Comparison of ENCODE assay signal across 8 cellular contexts in genomic region chr1:222051306-222051705, GRCh38.
A peak's percentile ranks its signal among the peaks of the same experiment; 100 is the strongest.
DNase-seq lines count a peak whose midpoint lies in the region; ATAC-seq and TF ChIP-seq lines count a peak whose summit lies in the region.
"Not testable (repeated sequence)": the region's sequence is repeated elsewhere in the genome, so short reads cannot be mapped to it uniquely, and the experiment has no call there.

No MANE protein-coding gene starts in this region.

- no CpG with 5 or more reads among the region's 1 CpG for WGBS in mesenchymal stem cell

- not testable (repeated sequence) for H3K14ac ChIP-seq in mesenchymal stem cell (ENCODE audit: low read length in 2 of 2)

- H2BK15ac ChIP-seq in mesenchymal stem cell (ENCODE audit: low read depth, poor library complexity, severe bottlenecking) = peak overlapping the region; percentile 41

- not testable (repeated sequence) for H3K27me3 ChIP-seq in mesenchymal stem cell (ENCODE audit: control insufficient read depth in 1 of 2, insufficient read depth in 1 of 2, low read length in 2 of 2)

- H3K36me3 ChIP-seq in mesenchymal stem cell (ENCODE audit: control insufficient read depth in 1 of 2, insufficient read depth in 2 of 2, low read depth in 1 of 2, low read length in 2 of 2) = peaks cover 0 to 25% of the 10 kb centered on the region in 2 experiments

- H3K27ac Mint-ChIP-seq in activated CD4-positive, alpha-beta T cell treated with anti-CD3 and anti-CD28 coated beads for 36 hours; activated naive CD4-positive, alpha-beta T cell treated with anti-CD3 and anti-CD28 coated beads for 36 hours; stimulated activated memory B cell treated with anti-CD40 and anti-IgM and Interleukin-4, amounts not matched to agents 10 μg/mL and 1 μg/mL and 100 μg/mL, for 72 hours: not testable (repeated sequence)

- peak; percentile 47 for DNase-seq in activated CD4-positive, alpha-beta T cell treated with anti-CD3 and anti-CD28 coated beads for 36 hours
- DNase-seq in activated naive CD4-positive, alpha-beta T cell treated with anti-CD3 and anti-CD28 coated beads for 36 hours = peak; percentile 49
- peak; percentile 69 for DNase-seq in epithelial cell of esophagus (ENCODE audit: low read depth)
- not testable (repeated sequence) for DNase-seq in mesenchymal stem cell

- H3K4ac ChIP-seq in mesenchymal stem cell (ENCODE audit: low read depth in 1 of 2, low read length in 2 of 2) = not testable (repeated sequence)

- H2AK5ac ChIP-seq in mesenchymal stem cell (ENCODE audit: low read length, severe bottlenecking) = not testable (repeated sequence)

- H4K91ac ChIP-seq in mesenchymal stem cell (ENCODE audit: low read length) = not testable (repeated sequence)

- CTCF ChIA-PET in activated CD4-positive, alpha-beta T cell treated with anti-CD3 and anti-CD28 coated beads for 36 hours (lab: Charles Lee) = not testable (repeated sequence)
- CTCF ChIA-PET in activated naive CD4-positive, alpha-beta T cell treated with anti-CD3 and anti-CD28 coated beads for 36 hours (lab: Charles Lee) = interaction anchor here (0.6 to 1.4 kb wide), 3 partner anchors 11 to 404 kb away, joined by 3 to 4 read pairs (median 4); no protein-coding TSS in a partner anchor

- not testable (repeated sequence) for H2AFZ ChIP-seq in mesenchymal stem cell (ENCODE audit: low read depth, low read length)

- H2BK120ac ChIP-seq in mesenchymal stem cell (ENCODE audit: low read depth, low read length) = peak overlapping the region; percentile 54

- not testable (repeated sequence) for H3K27ac ChIP-seq in mesenchymal stem cell (ENCODE audit: low read length, poor library complexity, severe bottlenecking)

- H3K4me1 Mint-ChIP-seq in activated CD4-positive, alpha-beta T cell treated with anti-CD3 and anti-CD28 coated beads for 36 hours = peaks cover 15% of the 10 kb centered on the region
- not testable (repeated sequence) for H3K4me1 Mint-ChIP-seq in activated naive CD4-positive, alpha-beta T cell treated with anti-CD3 and anti-CD28 coated beads for 36 hours (ENCODE audit: low read depth)
- H3K4me1 Mint-ChIP-seq in stimulated activated memory B cell treated with anti-CD40 and anti-IgM and Interleukin-4, amounts not matched to agents 10 μg/mL and 1 μg/mL and 100 μg/mL, for 72 hours = peaks cover 16% of the 10 kb centered on the region

- not testable (repeated sequence) for H2BK5ac ChIP-seq in mesenchymal stem cell (ENCODE audit: low read depth, low read length, poor library complexity, severe bottlenecking)

- H3K18ac ChIP-seq in mesenchymal stem cell (ENCODE audit: low read depth in 1 of 2, low read length in 2 of 2) = peak overlapping the region in 1 of 2 experiments; percentile 8

- H3K9ac ChIP-seq in mesenchymal stem cell (ENCODE audit: low read length) = not testable (repeated sequence)

- not testable (repeated sequence) for TF ChIP-seq CTCF in epithelial cell of esophagus (IDR thresholded peaks at IDR 0.05; ENCODE audit: insufficient read depth, low read depth, low read length, missing control alignments)

- not testable (repeated sequence) for H3K36me3 Mint-ChIP-seq in activated CD4-positive, alpha-beta T cell treated with anti-CD3 and anti-CD28 coated beads for 36 hours (ENCODE audit: low read depth); activated naive CD4-positive, alpha-beta T cell treated with anti-CD3 and anti-CD28 coated beads for 36 hours (ENCODE audit: low read depth); stimulated activated memory B cell treated with anti-CD40 and anti-IgM and Interleukin-4, amounts not matched to agents 10 μg/mL and 1 μg/mL and 100 μg/mL, for 72 hours

- not testable (repeated sequence) for H3K4me1 ChIP-seq in mesenchymal stem cell (ENCODE audit: control insufficient read depth, insufficient read depth, low read depth, low read length)

- H2BK12ac ChIP-seq in mesenchymal stem cell (ENCODE audit: low read length in 2 of 2) = not testable (repeated sequence)

- not testable (repeated sequence) for H3K27me3 Mint-ChIP-seq in activated CD4-positive, alpha-beta T cell treated with anti-CD3 and anti-CD28 coated beads for 36 hours; activated naive CD4-positive, alpha-beta T cell treated with anti-CD3 and anti-CD28 coated beads for 36 hours (ENCODE audit: low read depth); stimulated activated memory B cell treated with anti-CD40 and anti-IgM and Interleukin-4, amounts not matched to agents 10 μg/mL and 1 μg/mL and 100 μg/mL, for 72 hours

- H4K8ac ChIP-seq in mesenchymal stem cell (ENCODE audit: low read length) = not testable (repeated sequence)

- not testable (repeated sequence) for H3K9me3 ChIP-seq in mesenchymal stem cell (ENCODE audit: control insufficient read depth, low read length)

- POLR2A ChIA-PET in activated CD4-positive, alpha-beta T cell treated with anti-CD3 and anti-CD28 coated beads for 36 hours (lab: Charles Lee) = interaction anchor here (0.6 kb wide), 1 partner anchor 620 kb away, joined by 3 read pairs; no protein-coding TSS in a partner anchor

- ATAC-seq in GM18498 (IDR thresholded peaks at IDR 0.05; ENCODE audit: unreplicated experiment) (peak; percentile 38), GM21786 (IDR thresholded peaks at IDR 0.05; ENCODE audit: unreplicated experiment) (peak; percentile 37), HG02884 (IDR thresholded peaks at IDR 0.05; ENCODE audit: unreplicated experiment) (peak; percentile 47)
- peak; percentile 81 for ATAC-seq in activated CD4-positive, alpha-beta T cell treated with anti-CD3 and anti-CD28 coated beads for 36 hours
- peak; percentile 4 for ATAC-seq in stimulated activated memory B cell treated with anti-CD40 and anti-IgM and Interleukin-4, amounts not matched to agents 10 μg/mL and 1 μg/mL and 100 μg/mL, for 72 hours

- intact Hi-C loops in activated CD4-positive, alpha-beta T cell treated with anti-CD3 and anti-CD28 coated beads for 36 hours (cut with DNase I, micrococcal nuclease); activated naive CD4-positive, alpha-beta T cell treated with anti-CD3 and anti-CD28 coated beads for 36 hours (cut with micrococcal nuclease): not testable (repeated sequence)

- H3K79me1 ChIP-seq in mesenchymal stem cell (replicated peaks; ENCODE audit: low read length, poor library complexity, severe bottlenecking) = not testable (repeated sequence)

- H3K9me3 Mint-ChIP-seq in activated CD4-positive, alpha-beta T cell treated with anti-CD3 and anti-CD28 coated beads for 36 hours (ENCODE audit: low read depth); activated naive CD4-positive, alpha-beta T cell treated with anti-CD3 and anti-CD28 coated beads for 36 hours; stimulated activated memory B cell treated with anti-CD40 and anti-IgM and Interleukin-4, amounts not matched to agents 10 μg/mL and 1 μg/mL and 100 μg/mL, for 72 hours: not testable (repeated sequence)

- not testable (repeated sequence) for H3K4me2 ChIP-seq in mesenchymal stem cell (ENCODE audit: low read length, poor library complexity, severe bottlenecking)

- H3K4me3 ChIP-seq in epithelial cell of esophagus (ENCODE audit: low read length); mesenchymal stem cell (ENCODE audit: insufficient read depth in 1 of 2, low read depth in 1 of 2, low read length in 2 of 2): not testable (repeated sequence)

- not testable (repeated sequence) for H3K23ac ChIP-seq in mesenchymal stem cell (ENCODE audit: low read length in 2 of 2)

- H3K4me3 Mint-ChIP-seq in activated CD4-positive, alpha-beta T cell treated with anti-CD3 and anti-CD28 coated beads for 36 hours; activated naive CD4-positive, alpha-beta T cell treated with anti-CD3 and anti-CD28 coated beads for 36 hours; stimulated activated memory B cell treated with anti-CD40 and anti-IgM and Interleukin-4, amounts not matched to agents 10 μg/mL and 1 μg/mL and 100 μg/mL, for 72 hours: not testable (repeated sequence)

Comparison
In these comparisons a context has a peak if more than half of its experiments do, and no peak if none do; other contexts are left out.
1. ATAC-seq: peak in every context shown above with its lines; median percentile 81 in activated CD4-positive, alpha-beta T cell treated with anti-CD3 and anti-CD28 coated beads for 36 hours; 47 in HG02884; 38 in GM18498; 37 in GM21786; 4 in stimulated activated memory B cell treated with anti-CD40 and anti-IgM and Interleukin-4, amounts not matched to agents 10 μg/mL and 1 μg/mL and 100 μg/mL, for 72 hours.